ENCODE assay signal across 8 cellular contexts in the genomic region with DNA sequence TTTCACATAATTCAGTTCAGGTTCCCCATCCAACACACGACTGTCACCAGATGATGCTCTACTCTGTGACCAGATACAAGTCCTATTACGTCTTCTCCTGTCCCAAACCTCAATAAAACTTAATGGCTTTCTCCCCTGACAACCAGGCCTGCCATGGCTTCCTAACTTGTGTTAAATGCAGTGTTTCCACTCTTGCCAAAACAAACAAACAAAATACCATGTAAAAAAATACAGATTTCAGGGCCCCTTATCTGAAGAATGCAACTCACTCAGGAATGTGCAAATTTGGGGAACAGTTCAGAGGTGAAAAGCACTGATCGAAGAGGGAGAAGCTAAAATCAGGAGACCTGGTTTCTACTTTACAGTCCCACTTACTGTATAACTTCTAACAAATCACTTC. TPM values are rescaled to one million over a fixed set of nuclear protein-coding genes. Genes with fewer than 3 reads are reported as not detected.
A peak's percentile ranks its signal among the peaks of the same experiment; 100 is the strongest.
DNase-seq lines count a peak whose midpoint lies in the region; ATAC-seq lines count a peak whose summit lies in the region.

No MANE protein-coding gene starts in this region.

- no peaks in the 10 kb centered on the region for H3K27me3 ChIP-seq in BLaER1 treated with 17β-estradiol and CSF1 and Interleukin-3, amounts not matched to agents 10 nM and 100 nM
- no peaks in the 10 kb centered on the region for H3K27me3 ChIP-seq in MG63

- H3K36me3 Mint-ChIP-seq in dendritic cell treated with granulocyte-macrophage colony-stimulating factor and Interleukin-4, amounts not matched to agents 40 ng/mL and 50 ng/mL, for 4 days (ENCODE audit: low read depth) = peaks cover 10% of the 10 kb centered on the region
- H3K36me3 Mint-ChIP-seq in naive thymus-derived CD8-positive, alpha-beta T cell = no peaks in the 10 kb centered on the region

- H3K4me1 Mint-ChIP-seq in dendritic cell treated with granulocyte-macrophage colony-stimulating factor and Interleukin-4, amounts not matched to agents 40 ng/mL and 50 ng/mL, for 4 days (ENCODE audit: low read depth) = peaks cover 12% of the 10 kb centered on the region
- peaks cover 9 to 23% (median 20%) of the 10 kb centered on the region in 4 donors for H3K4me1 Mint-ChIP-seq in naive thymus-derived CD8-positive, alpha-beta T cell

- H3K4me1 ChIP-seq in BLaER1 treated with 17β-estradiol and CSF1 and Interleukin-3, amounts not matched to agents 10 nM and 100 nM = peaks cover 23 to 30% (median 25%) of the 10 kb centered on the region in 10 experiments

- DNase-seq in MG63 = no peak
- DNase-seq in naive thymus-derived CD8-positive, alpha-beta T cell = no peak
- no peak for DNase-seq in AG20443 (ENCODE audit: low spot score)
- no peak for DNase-seq in NOMO-1 (lab: John Stamatoyannopoulos, UW; ENCODE audit: unreplicated experiment in 2 of 2)
- DNase-seq in SHP77 (lab: John Stamatoyannopoulos, UW) = no peak
- DNase-seq in foreskin melanocyte = no peak

- H3K9ac ChIP-seq in BLaER1 treated with 17β-estradiol and CSF1 and Interleukin-3, amounts not matched to agents 10 nM and 100 nM = peak overlapping the region; percentile 76 to 88 (median 83)

- peak overlapping the region; percentile 73 to 88 (median 82) for H3K4me3 ChIP-seq in BLaER1 treated with 17β-estradiol and CSF1 and Interleukin-3, amounts not matched to agents 10 nM and 100 nM
- peak overlapping the region; percentile 73 for H3K4me3 ChIP-seq in MG63

- H3K9me3 ChIP-seq in BLaER1 treated with 17β-estradiol and CSF1 and Interleukin-3, amounts not matched to agents 10 nM and 100 nM (replicated peaks in 1 of 11) = no peaks in the 10 kb centered on the region
- no peaks in the 10 kb centered on the region for H3K9me3 ChIP-seq in MG63

- peak overlapping the region; percentile 96 for H3K4me3 Mint-ChIP-seq in dendritic cell treated with granulocyte-macrophage colony-stimulating factor and Interleukin-4, amounts not matched to agents 40 ng/mL and 50 ng/mL, for 4 days
- peak overlapping the region; percentile 88 to 98 (median 94) for H3K4me3 Mint-ChIP-seq in naive thymus-derived CD8-positive, alpha-beta T cell

- H3K27ac ChIP-seq in BLaER1 treated with 17β-estradiol and CSF1 and Interleukin-3, amounts not matched to agents 10 nM and 100 nM = peak overlapping the region; percentile 64 to 89 (median 81); a peak in 21 of 22 replicates

- peaks cover 13 to 47% (median 29%) of the 10 kb centered on the region in 11 experiments; a peak in 20 of 22 replicates for H3K36me3 ChIP-seq in BLaER1 treated with 17β-estradiol and CSF1 and Interleukin-3, amounts not matched to agents 10 nM and 100 nM
- peaks cover 30% of the 10 kb centered on the region for H3K36me3 ChIP-seq in MG63

- ATAC-seq in naive thymus-derived CD8-positive, alpha-beta T cell = no peak

- intact Hi-C loops in dendritic cell treated with granulocyte-macrophage colony-stimulating factor and Interleukin-4, amounts not matched to agents 40 ng/mL and 50 ng/mL, for 4 days (cut with micrococcal nuclease) = no loop called here

- H3K4me2 ChIP-seq in BLaER1 treated with 17β-estradiol and CSF1 and Interleukin-3, amounts not matched to agents 10 nM and 100 nM = peak overlapping the region; percentile 71 to 89 (median 86)

- H3K27ac Mint-ChIP-seq in dendritic cell treated with granulocyte-macrophage colony-stimulating factor and Interleukin-4, amounts not matched to agents 40 ng/mL and 50 ng/mL, for 4 days = peak overlapping the region; percentile 88
- H3K27ac Mint-ChIP-seq in naive thymus-derived CD8-positive, alpha-beta T cell = peak overlapping the region; percentile 86 to 98 (median 96)

- H4K20me1 ChIP-seq in BLaER1 treated with 17β-estradiol and CSF1 and Interleukin-3, amounts not matched to agents 10 nM and 100 nM = no peaks in the 10 kb centered on the region

- no peaks in the 10 kb centered on the region for H3K27me3 Mint-ChIP-seq in dendritic cell treated with granulocyte-macrophage colony-stimulating factor and Interleukin-4, amounts not matched to agents 40 ng/mL and 50 ng/mL, for 4 days
- H3K27me3 Mint-ChIP-seq in naive thymus-derived CD8-positive, alpha-beta T cell = no peaks in the 10 kb centered on the region

- POLR2A ChIA-PET in naive thymus-derived CD8-positive, alpha-beta T cell (lab: Charles Lee) = no interaction called here

- H3K9me3 Mint-ChIP-seq in dendritic cell treated with granulocyte-macrophage colony-stimulating factor and Interleukin-4, amounts not matched to agents 40 ng/mL and 50 ng/mL, for 4 days = no peaks in the 10 kb centered on the region
- H3K9me3 Mint-ChIP-seq in naive thymus-derived CD8-positive, alpha-beta T cell = no peaks in the 10 kb centered on the region

RNA-seq across cellular contexts. Expression of gene NUF2, which starts 0.9 kb away (rescaled TPM):
- total RNA-seq in MG63 (2014; rRNA removed; shearing (Covaris generic); ENCODE audit: low replicate concordance) = 26.9 and 35.5 TPM in 2 replicates
- 1 to 10 TPM; 2.4 to 3.5 TPM for total RNA-seq in naive thymus-derived CD8-positive, alpha-beta T cell
- polyA plus RNA-seq in naive thymus-derived CD8-positive, alpha-beta T cell = 1 to 10 TPM in 1 of 3 donors, under 1 TPM in 2; 0.33 to 1.3 (median 0.37) TPM
